23 cellular contexts compared by ENCODE assay signal in the genomic region with DNA sequence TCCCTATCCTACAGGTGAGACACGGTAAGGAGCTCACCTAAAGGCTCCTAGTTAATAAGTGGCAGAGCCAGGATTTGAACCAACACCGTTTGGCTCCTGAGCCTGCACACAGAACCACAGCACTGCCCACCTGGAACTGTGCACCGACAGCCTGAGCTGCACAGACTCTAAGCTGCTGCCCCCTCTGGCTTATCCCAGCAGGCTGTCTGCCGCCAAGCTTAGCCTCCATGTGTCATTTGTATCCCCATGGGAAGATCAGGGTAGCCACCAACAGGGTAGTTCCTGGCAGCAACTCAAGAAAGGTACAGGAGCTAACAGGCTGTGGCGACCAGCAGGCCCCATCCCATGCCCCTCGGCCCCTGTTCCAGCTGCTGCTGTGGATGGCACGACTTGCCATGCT.
"Had no signal": no experiment of that assay in that cellular context is flagged by ENCODE, and none has a peak within 500 bp of the region (broad histone marks: within the 10 kb centered on the region; RNA-seq: fewer than 3 reads in every experiment).

No MANE protein-coding gene starts in this region.

- FAIRE-seq: frontal cortex, pancreas, TTC549 had no signal

- H3K36me3 ChIP-seq: neural progenitor cell, pancreas had no signal

- H3K9ac ChIP-seq: neural progenitor cell had no signal

- H3K9me3 ChIP-seq: body of pancreas, pancreas had no signal

- H3K4me3 ChIP-seq: body of pancreas, coronary artery, neural progenitor cell, pancreas had no signal

- DNase-seq: activated B cell treated with CpG ODN at 0.5 μM for 24 hours; activated CD4-positive, alpha-beta T cell treated with anti-CD3 and anti-CD28 coated beads, Interleukin-2, amount 10 ng/mL, durations not matched to agents 24 days and 14 days; activated CD8-positive, alpha-beta memory T cell treated with anti-CD3 and anti-CD28 coated beads, Interleukin-2, amount 50 U/mL, for 4 hours; activated CD8-positive, alpha-beta T cell treated with anti-CD3 and anti-CD28 coated beads, Interleukin-2, amount 10 ng/mL, durations not matched to agents 7 days and 5 days; activated gamma-delta T cell; activated T-cell treated with anti-CD3 and anti-CD28 coated beads, Interleukin-2, amount 50 U/mL, for 72 hours; amygdala; body of pancreas; effector CD8-positive, alpha-beta T cell; left cardiac atrium; mammary epithelial cell; naive B cell; pancreas; stimulated activated CD4-positive, alpha-beta T cell treated with anti-CD3 and anti-CD28 coated beads, Interleukin-1b, Interleukin-23, amount 100 ng/mL, for 48 hours; substantia nigra; trophoblast cell had no signal

- H3K27ac ChIP-seq: body of pancreas, coronary artery, epithelial cell of prostate, neural progenitor cell, pancreas had no signal

- H3K4me1 ChIP-seq: body of pancreas, pancreas had no signal

- H3K27me3 ChIP-seq: body of pancreas, neural progenitor cell, pancreas had no signal

- ATAC-seq: activated CD8-positive, alpha-beta T cell treated with anti-CD3 and anti-CD28 coated beads, Interleukin-2, amount 10 ng/mL, durations not matched to agents 7 days and 5 days; activated naive CD4-positive, alpha-beta T cell treated with anti-CD3 and anti-CD28 coated beads, Interleukin-2, amount 50 U/mL, for 72 hours; activated T-cell treated with anti-CD3 and anti-CD28 coated beads, Interleukin-2, amount 50 U/mL, for 72 hours; body of pancreas; left cardiac atrium; pancreas; stimulated activated effector memory CD8-positive, alpha-beta T cell treated with anti-CD3 and anti-CD28 coated beads, Interleukin-12 subunit alpha, Interleukin-12 subunit beta, amount 100 ng/mL, for 72 hours had no signal
